Comparison of ENCODE assay signal across 1 cellular context in the genomic region with DNA sequence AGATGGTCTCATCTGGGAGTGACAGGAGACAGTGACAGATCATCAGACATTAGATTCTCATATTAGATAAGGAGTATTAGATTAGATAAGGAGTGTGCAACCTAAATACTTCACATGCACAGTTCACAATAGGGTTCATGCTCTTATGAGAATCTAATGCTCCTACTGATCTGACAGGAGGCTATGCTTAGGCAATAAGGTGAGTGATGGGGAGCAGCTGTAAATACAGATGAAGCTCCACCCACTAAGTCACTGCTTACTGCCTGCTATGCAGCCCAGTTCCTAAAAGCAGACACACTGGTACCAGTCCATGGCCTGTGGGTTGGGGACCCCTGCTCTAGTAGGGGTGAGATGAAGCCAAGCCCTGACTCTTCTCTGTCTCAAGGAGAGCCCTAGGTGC.
TF ChIP-seq lines count a peak whose summit lies in the region.

No MANE protein-coding gene starts in this region.

TF ChIP-seq in GM23338, 12 proteins besides CTCF, POLR2A, EP300 and RAD21 (continued from another document):
- TF ChIP-seq, protein P1, sequence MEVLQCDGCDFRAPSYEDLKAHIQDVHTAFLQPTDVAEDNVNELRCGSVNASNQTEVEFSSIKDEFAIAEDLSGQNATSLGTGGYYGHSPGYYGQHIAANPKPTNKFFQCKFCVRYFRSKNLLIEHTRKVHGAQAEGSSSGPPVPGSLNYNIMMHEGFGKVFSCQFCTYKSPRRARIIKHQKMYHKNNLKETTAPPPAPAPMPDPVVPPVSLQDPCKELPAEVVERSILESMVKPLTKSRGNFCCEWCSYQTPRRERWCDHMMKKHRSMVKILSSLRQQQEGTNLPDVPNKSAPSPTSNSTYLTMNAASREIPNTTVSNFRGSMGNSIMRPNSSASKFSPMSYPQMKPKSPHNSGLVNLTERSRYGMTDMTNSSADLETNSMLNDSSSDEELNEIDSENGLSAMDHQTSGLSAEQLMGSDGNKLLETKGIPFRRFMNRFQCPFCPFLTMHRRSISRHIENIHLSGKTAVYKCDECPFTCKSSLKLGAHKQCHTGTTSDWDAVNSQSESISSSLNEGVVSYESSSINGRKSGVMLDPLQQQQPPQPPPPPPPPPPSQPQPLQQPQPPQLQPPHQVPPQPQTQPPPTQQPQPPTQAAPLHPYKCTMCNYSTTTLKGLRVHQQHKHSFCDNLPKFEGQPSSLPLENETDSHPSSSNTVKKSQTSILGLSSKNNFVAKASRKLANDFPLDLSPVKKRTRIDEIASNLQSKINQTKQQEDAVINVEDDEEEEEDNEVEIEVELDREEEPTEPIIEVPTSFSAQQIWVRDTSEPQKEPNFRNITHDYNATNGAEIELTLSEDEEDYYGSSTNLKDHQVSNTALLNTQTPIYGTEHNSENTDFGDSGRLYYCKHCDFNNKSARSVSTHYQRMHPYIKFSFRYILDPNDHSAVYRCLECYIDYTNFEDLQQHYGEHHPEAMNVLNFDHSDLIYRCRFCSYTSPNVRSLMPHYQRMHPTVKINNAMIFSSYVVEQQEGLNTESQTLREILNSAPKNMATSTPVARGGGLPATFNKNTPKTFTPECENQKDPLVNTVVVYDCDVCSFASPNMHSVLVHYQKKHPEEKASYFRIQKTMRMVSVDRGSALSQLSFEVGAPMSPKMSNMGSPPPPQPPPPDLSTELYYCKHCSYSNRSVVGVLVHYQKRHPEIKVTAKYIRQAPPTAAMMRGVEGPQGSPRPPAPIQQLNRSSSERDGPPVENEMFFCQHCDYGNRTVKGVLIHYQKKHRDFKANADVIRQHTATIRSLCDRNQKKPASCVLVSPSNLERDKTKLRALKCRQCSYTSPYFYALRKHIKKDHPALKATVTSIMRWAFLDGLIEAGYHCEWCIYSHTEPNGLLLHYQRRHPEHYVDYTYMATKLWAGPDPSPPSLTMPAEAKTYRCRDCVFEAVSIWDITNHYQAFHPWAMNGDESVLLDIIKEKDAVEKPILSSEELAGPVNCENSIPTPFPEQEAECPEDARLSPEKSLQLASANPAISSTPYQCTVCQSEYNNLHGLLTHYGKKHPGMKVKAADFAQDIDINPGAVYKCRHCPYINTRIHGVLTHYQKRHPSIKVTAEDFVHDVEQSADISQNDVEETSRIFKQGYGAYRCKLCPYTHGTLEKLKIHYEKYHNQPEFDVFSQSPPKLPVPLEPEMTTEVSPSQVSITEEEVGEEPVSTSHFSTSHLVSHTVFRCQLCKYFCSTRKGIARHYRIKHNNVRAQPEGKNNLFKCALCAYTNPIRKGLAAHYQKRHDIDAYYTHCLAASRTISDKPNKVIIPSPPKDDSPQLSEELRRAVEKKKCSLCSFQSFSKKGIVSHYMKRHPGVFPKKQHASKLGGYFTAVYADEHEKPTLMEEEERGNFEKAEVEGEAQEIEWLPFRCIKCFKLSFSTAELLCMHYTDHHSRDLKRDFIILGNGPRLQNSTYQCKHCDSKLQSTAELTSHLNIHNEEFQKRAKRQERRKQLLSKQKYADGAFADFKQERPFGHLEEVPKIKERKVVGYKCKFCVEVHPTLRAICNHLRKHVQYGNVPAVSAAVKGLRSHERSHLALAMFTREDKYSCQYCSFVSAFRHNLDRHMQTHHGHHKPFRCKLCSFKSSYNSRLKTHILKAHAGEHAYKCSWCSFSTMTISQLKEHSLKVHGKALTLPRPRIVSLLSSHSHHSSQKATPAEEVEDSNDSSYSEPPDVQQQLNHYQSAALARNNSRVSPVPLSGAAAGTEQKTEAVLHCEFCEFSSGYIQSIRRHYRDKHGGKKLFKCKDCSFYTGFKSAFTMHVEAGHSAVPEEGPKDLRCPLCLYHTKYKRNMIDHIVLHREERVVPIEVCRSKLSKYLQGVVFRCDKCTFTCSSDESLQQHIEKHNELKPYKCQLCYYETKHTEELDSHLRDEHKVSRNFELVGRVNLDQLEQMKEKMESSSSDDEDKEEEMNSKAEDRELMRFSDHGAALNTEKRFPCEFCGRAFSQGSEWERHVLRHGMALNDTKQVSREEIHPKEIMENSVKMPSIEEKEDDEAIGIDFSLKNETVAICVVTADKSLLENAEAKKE (CRISPR knock-in tag; IDR thresholded peaks at IDR 0.05): no peak
- TF ChIP-seq POLR2AphosphoS5 (IDR thresholded peaks at IDR 0.05; ENCODE audit: low read depth) (no peak), ZNF114 (CRISPR knock-in tag; IDR thresholded peaks at IDR 0.05) (no peak), STAT1 (IDR thresholded peaks at IDR 0.05; ENCODE audit: unreplicated experiment) (no peak), JUNB (IDR thresholded peaks at IDR 0.05; ENCODE audit: unreplicated experiment) (no peak)
- TF ChIP-seq, protein P2, sequence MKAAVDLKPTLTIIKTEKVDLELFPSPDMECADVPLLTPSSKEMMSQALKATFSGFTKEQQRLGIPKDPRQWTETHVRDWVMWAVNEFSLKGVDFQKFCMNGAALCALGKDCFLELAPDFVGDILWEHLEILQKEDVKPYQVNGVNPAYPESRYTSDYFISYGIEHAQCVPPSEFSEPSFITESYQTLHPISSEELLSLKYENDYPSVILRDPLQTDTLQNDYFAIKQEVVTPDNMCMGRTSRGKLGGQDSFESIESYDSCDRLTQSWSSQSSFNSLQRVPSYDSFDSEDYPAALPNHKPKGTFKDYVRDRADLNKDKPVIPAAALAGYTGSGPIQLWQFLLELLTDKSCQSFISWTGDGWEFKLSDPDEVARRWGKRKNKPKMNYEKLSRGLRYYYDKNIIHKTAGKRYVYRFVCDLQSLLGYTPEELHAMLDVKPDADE (IDR thresholded peaks at IDR 0.05): no peak
- TF ChIP-seq, protein P3, sequence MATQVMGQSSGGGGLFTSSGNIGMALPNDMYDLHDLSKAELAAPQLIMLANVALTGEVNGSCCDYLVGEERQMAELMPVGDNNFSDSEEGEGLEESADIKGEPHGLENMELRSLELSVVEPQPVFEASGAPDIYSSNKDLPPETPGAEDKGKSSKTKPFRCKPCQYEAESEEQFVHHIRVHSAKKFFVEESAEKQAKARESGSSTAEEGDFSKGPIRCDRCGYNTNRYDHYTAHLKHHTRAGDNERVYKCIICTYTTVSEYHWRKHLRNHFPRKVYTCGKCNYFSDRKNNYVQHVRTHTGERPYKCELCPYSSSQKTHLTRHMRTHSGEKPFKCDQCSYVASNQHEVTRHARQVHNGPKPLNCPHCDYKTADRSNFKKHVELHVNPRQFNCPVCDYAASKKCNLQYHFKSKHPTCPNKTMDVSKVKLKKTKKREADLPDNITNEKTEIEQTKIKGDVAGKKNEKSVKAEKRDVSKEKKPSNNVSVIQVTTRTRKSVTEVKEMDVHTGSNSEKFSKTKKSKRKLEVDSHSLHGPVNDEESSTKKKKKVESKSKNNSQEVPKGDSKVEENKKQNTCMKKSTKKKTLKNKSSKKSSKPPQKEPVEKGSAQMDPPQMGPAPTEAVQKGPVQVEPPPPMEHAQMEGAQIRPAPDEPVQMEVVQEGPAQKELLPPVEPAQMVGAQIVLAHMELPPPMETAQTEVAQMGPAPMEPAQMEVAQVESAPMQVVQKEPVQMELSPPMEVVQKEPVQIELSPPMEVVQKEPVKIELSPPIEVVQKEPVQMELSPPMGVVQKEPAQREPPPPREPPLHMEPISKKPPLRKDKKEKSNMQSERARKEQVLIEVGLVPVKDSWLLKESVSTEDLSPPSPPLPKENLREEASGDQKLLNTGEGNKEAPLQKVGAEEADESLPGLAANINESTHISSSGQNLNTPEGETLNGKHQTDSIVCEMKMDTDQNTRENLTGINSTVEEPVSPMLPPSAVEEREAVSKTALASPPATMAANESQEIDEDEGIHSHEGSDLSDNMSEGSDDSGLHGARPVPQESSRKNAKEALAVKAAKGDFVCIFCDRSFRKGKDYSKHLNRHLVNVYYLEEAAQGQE (IDR thresholded peaks at IDR 0.05; ENCODE audit: unreplicated experiment): no peak
